Comparison of ENCODE assay signal across 32 cellular contexts in the genomic region with DNA sequence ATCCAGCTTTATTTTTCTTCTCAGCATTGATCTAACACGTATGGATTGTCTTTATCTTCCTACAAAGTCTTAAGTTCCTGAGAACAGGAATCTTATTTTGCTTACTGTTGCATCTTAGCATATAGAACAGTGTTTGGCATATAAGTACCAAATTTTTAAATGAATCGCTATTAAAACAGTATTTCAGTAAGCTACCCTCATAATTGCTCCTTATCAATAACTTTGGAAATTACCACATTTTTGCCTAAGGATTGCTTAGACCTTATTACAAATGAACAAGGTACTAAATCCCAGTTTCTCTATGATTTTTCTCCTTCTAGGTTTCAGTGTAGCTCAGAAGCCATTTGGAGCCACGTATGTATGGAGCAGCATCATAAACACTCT.
"Had no signal": no experiment of that assay in that cellular context is flagged by ENCODE, and none has a peak within 500 bp of the region (broad histone marks: within the 10 kb centered on the region; RNA-seq: fewer than 3 reads in every experiment).

No MANE protein-coding gene starts in this region.

- H3K36me3 ChIP-seq: MG63 had no signal

- DNase-seq: Karpas-422, MG63, MM.1S, NCI-H1048, NCI-H1092, NCI-H1092 treated with DMSO at 0.1 percent for 48 hours, NCI-H1105, NCI-H1105 treated with DMSO at 0.1 percent for 48 hours, NCI-H1417, NCI-H1417 treated with DMSO at 0.1 percent for 48 hours, NCI-H1436, NCI-H1436 treated with DMSO at 0.1 percent for 48 hours, NCI-H146, NCI-H1694, NCI-H1694 treated with DMSO at 0.1 percent for 48 hours, NCI-H187, NCI-H187 treated with DMSO at 0.1 percent for 48 hours, NCI-H1930, NCI-H2029 treated with DMSO at 0.1 percent for 48 hours, NCI-H2081, NCI-H2081 treated with DMSO at 0.1 percent for 48 hours, NCI-H2107, NCI-H2171, NCI-H2171 treated with DMSO at 0.1 percent for 48 hours, NCI-H2227 treated with DMSO at 0.1 percent for 48 hours, NCI-H226, NCI-H345, NCI-H446, NCI-H446 treated with DMSO at 0.1 percent for 48 hours, NCI-H510A, NCI-H510A treated with DMSO at 0.1 percent for 48 hours, NCI-H524 had no signal

- H3K27me3 ChIP-seq: MG63 had no signal

- H3K4me3 ChIP-seq: MG63 had no signal

- H3K9me3 ChIP-seq: MG63 had no signal
